17 cellular contexts compared by ENCODE assay signal in the genomic region with DNA sequence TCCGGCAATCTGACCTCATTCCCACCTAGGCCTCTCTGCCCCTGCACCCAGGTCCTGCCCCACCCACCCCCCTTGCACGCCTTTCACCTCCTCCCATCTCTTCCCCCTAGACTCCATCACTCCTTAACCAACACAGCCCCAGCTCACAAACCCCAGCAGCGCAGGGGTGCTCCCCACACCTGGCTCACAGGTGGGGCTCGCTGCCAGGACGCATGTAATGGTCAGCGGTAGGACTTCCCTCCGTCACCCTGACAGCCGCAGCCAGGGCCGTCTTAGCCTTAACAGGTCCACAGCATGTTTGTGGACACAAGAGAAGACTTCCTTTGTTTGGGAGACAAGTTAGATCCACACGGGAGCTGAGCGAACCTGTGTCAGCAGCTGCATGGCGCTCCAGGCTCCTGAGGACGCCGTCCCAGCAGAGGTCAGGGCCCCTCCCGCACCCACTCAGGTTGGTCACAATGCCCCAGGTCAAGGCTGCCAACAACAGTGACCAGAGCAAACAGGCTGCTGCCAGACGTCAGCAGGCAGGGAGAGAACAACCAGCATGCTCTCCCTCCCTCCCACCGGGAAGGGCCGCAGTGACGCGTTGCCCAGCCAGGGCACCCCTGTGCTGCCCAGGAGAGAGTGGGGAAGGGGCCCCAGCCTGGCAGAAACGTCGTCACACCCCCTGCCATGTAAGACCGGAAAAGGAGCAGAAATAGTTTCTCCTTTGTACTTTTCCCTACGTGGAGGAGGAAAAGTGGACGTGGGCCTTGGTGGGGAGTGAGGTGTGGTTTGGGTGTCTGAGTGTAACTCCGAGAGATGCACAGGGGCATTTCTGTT.
DNase-seq lines count a peak whose midpoint lies in the region; ATAC-seq and TF ChIP-seq lines count a peak whose summit lies in the region.
"Had no signal": no experiment of that assay in that cellular context is flagged by ENCODE, and none has a peak within 500 bp of the region (broad histone marks: within the 10 kb centered on the region; RNA-seq: fewer than 3 reads in every experiment).

No MANE protein-coding gene starts in this region.

- dilution Hi-C loops in IMR-90 (cut with HindIII; ENCODE audit: low sequenced_read_pairs, unreplicated experiment): no loop called here

- TF ChIP-seq RAD21 in IMR-90 (IDR thresholded peaks at IDR 0.05; ENCODE audit: low read length): no peak

- H3K4me3 ChIP-seq in IMR-90 (ENCODE audit: insufficient read depth, low read depth, low read length) (no peak overlapping the region), brain microvascular endothelial cell (ENCODE audit: low read depth, low read length) (no peak overlapping the region), muscle layer of duodenum (ENCODE audit: low read depth in 1 of 2, low read length in 2 of 2) (no peak overlapping the region), tibial artery (no peak overlapping the region)

- peak overlapping the region; percentile 92 for H2AK9ac ChIP-seq in IMR-90 (replicated peaks; ENCODE audit: low read depth, low read length, poor library complexity)

- H3K18ac ChIP-seq in IMR-90 (ENCODE audit: low read depth, low read length): peak overlapping the region; percentile 10; the same call in 1 of the 2 replicates

- H3K4me1 ChIP-seq in IMR-90 (ENCODE audit: control insufficient read depth, insufficient read depth, low read length) (peaks cover 9% of the 10 kb centered on the region), muscle layer of duodenum (ENCODE audit: control insufficient read depth in 1 of 2, insufficient read depth in 2 of 2, low read length in 2 of 2) (peaks cover 0 to 8% of the 10 kb centered on the region in 2 donors), tibial artery (peaks cover 0 to 13% (median 3%) of the 10 kb centered on the region in 4 donors)

- 0 out of 2 replicates have a peak overlapping the region, but pooled peaks have one; percentile 39 for H3K14ac ChIP-seq in IMR-90 (replicated peaks; ENCODE audit: low read depth, low read length)

- no peaks in the 10 kb centered on the region for H3K9me3 ChIP-seq in IMR-90 (ENCODE audit: control insufficient read depth, insufficient read depth, low read length)
- H3K9me3 ChIP-seq in muscle layer of duodenum (ENCODE audit: control insufficient read depth in 1 of 2, low read length in 2 of 2): no peaks in the 10 kb centered on the region
- H3K9me3 ChIP-seq in tibial artery: no peaks in the 10 kb centered on the region

- TF ChIP-seq CTCF in IMR-90 (conservative IDR thresholded peaks at IDR 0.05; ENCODE audit: low read depth, low read length) (no peak), brain microvascular endothelial cell (IDR thresholded peaks at IDR 0.05; ENCODE audit: low read depth, low read length, missing control alignments) (no peak), tibial artery (IDR thresholded peaks at IDR 0.05) (no peak)

- peak overlapping the region; percentile 0 to 42; a peak in 1 of 4 replicates for H4K8ac ChIP-seq in IMR-90 (ENCODE audit: low read depth in 2 of 2, low read length in 2 of 2)

- peaks cover 30% of the 10 kb centered on the region for H4K20me1 ChIP-seq in IMR-90 (ENCODE audit: insufficient read depth, low read length)

- CTCF ChIA-PET in IMR-90 (lab: Yijun Ruan, JAX): interaction anchor here (1.0 to 1.9 kb wide), 11 partner anchors 16 to 141 kb away, joined by 3 to 10 read pairs (median 3); no protein-coding TSS in a partner anchor

- peak overlapping the region; percentile 21 for H4K5ac ChIP-seq in IMR-90 (ENCODE audit: low read depth, low read length)

- H2AK5ac ChIP-seq in IMR-90 (ENCODE audit: low read depth, low read length): peak overlapping the region; percentile 87

- no peak overlapping the region for H3K23ac ChIP-seq in IMR-90 (ENCODE audit: low read depth, low read length)

- peak overlapping the region; percentile 85 for H3K4ac ChIP-seq in IMR-90 (ENCODE audit: low read depth, low read length)

- H3K79me1 ChIP-seq in IMR-90 (ENCODE audit: low read depth in 1 of 2, low read length in 2 of 2): peaks cover 40 to 91% of the 10 kb centered on the region in 2 experiments

- intact Hi-C loops in IMR-90 (cut with micrococcal nuclease) (no loop called here), tibial artery (cut with DNase I; ENCODE audit: low total_unique reads) (no loop called here)

- H3K27ac ChIP-seq in IMR-90 (ENCODE audit: insufficient read depth, low read length) (peak overlapping the region; percentile 60), brain microvascular endothelial cell (peak overlapping the region; percentile 20), muscle layer of duodenum (ENCODE audit: low read length) (peak overlapping the region; percentile 47), tibial artery (peak overlapping the region; percentile 56 to 65)

- H3K56ac ChIP-seq in IMR-90 (ENCODE audit: extremely low read depth, insufficient read depth, low read length): no peak overlapping the region

- POLR2A ChIA-PET in IMR-90 (lab: Charles Lee; ENCODE audit: unreplicated experiment): no interaction called here

- DNase-seq in IMR-90 (no peak), brain microvascular endothelial cell (no peak), tibial artery (no peak), DMS 273 (lab: John Stamatoyannopoulos, UW; ENCODE audit: unreplicated experiment) (no peak)
- DNase-seq: activated CD4-positive, alpha-beta T cell treated with anti-CD3 and anti-CD28 coated beads for 48 hours; activated CD8-positive, alpha-beta memory T cell treated with anti-CD3 and anti-CD28 coated beads, Interleukin-2, amount 50 U/mL, for 48 hours; activated gamma-delta T cell treated with Interleukin-2 at 50 U/mL for 16 hours; AML-193; central memory CD4-positive, alpha-beta T cell; COR-L47; KBM-7; left ventricle myocardium superior; MV-4-11; NCI-H2029 had no signal

- H2BK15ac ChIP-seq in IMR-90 (ENCODE audit: low read depth, low read length): no peak overlapping the region; the same call in 2 of the 3 replicates

- H4K91ac ChIP-seq in IMR-90 (ENCODE audit: insufficient read depth, low read depth, low read length): peak overlapping the region; percentile 65

- H3K27me3 ChIP-seq in IMR-90 (ENCODE audit: control insufficient read depth, insufficient read depth, low read length): no peaks in the 10 kb centered on the region
- H3K27me3 ChIP-seq in brain microvascular endothelial cell (replicated peaks): no peaks in the 10 kb centered on the region
- no peaks in the 10 kb centered on the region for H3K27me3 ChIP-seq in muscle layer of duodenum (ENCODE audit: low read depth, low read length)
- no peaks in the 10 kb centered on the region for H3K27me3 ChIP-seq in tibial artery

- peak overlapping the region; percentile 57; the same call in 1 of the 2 replicates for H2BK20ac ChIP-seq in IMR-90 (ENCODE audit: low read depth, low read length)

- peak overlapping the region; percentile 78 for H2BK5ac ChIP-seq in IMR-90 (ENCODE audit: low read depth, low read length, poor library complexity, severe bottlenecking)

- in situ Hi-C loops in IMR-90 (cut with MboI; ENCODE audit: low sequenced_read_pairs) (loop anchor here (5.0 kb wide), 1 partner anchor 71 kb away; no protein-coding TSS in a partner anchor), brain microvascular endothelial cell (cut with HindIII; ENCODE audit: low pct_ligation_motif_present, low sequenced_read_pairs) (no loop called here)

- H3K4me2 ChIP-seq in IMR-90 (ENCODE audit: low read depth, low read length): no peak overlapping the region

- H3K9ac ChIP-seq in IMR-90 (ENCODE audit: low read depth, low read length): no peak overlapping the region; the same call in 1 of the 2 replicates

- TF ChIP-seq POLR2A in IMR-90 (IDR thresholded peaks at IDR 0.05; ENCODE audit: low read depth, low read length): no peak

- H3K9me1 ChIP-seq in IMR-90 (ENCODE audit: insufficient read depth, low read length): peaks cover 16% of the 10 kb centered on the region

- 96% methylated on average over 15 of the region's 26 CpGs; no CpG with 5 or more reads in 1 of the 2 experiments for WGBS in IMR-90 (ENCODE audit: extremely low coverage in 2 of 2, insufficient read length in 1 of 2), 2 experiments

- H2BK120ac ChIP-seq in IMR-90 (ENCODE audit: low read depth, low read length): peak overlapping the region; percentile 72

- peak; percentile 2 for ATAC-seq in IMR-90 (ENCODE audit: low read depth)
- no peak for ATAC-seq in HG02870 (IDR thresholded peaks at IDR 0.05; ENCODE audit: unreplicated experiment)
- no peak for ATAC-seq in GM21526 (IDR thresholded peaks at IDR 0.05; ENCODE audit: low FRiP score, unreplicated experiment)

- BruUV-seq in IMR-90 (replicated peaks; lab: Mats Ljungman, UMichigan): no TSS peak

- peak overlapping the region; percentile 39 for H2AFZ ChIP-seq in IMR-90 (replicated peaks; ENCODE audit: low read length, poor library complexity)

- H3K36me3 ChIP-seq in IMR-90 (ENCODE audit: control insufficient read depth, insufficient read depth, low read length) (peaks cover 84% of the 10 kb centered on the region), brain microvascular endothelial cell (replicated peaks) (peaks cover 67% of the 10 kb centered on the region), muscle layer of duodenum (ENCODE audit: control insufficient read depth in 1 of 2, insufficient read depth in 2 of 2, low read length in 2 of 2) (peaks cover 27 to 60% of the 10 kb centered on the region in 2 donors), tibial artery (peaks cover 78 to 99% (median 97%) of the 10 kb centered on the region in 3 donors)

TF ChIP-seq in IMR-90, 13 proteins besides CTCF, POLR2A, EP300 and RAD21 (continues in another document):
- TF ChIP-seq MAFK (IDR thresholded peaks at IDR 0.05; ENCODE audit: low read depth, low read length) (no peak), RCOR1 (IDR thresholded peaks at IDR 0.05; ENCODE audit: insufficient replicate concordance, low read length) (no peak), MAZ (IDR thresholded peaks at IDR 0.05; ENCODE audit: borderline replicate concordance, low read depth, low read length) (no peak), BHLHE40 (IDR thresholded peaks at IDR 0.05; ENCODE audit: low read depth, low read length) (no peak), CEBPB (IDR thresholded peaks at IDR 0.05; ENCODE audit: low read depth, low read length) (no peak), SMC3 (IDR thresholded peaks at IDR 0.05; ENCODE audit: low read depth, low read length) (no peak), MXI1 (IDR thresholded peaks at IDR 0.05; ENCODE audit: borderline replicate concordance, low read depth, low read length) (no peak), CHD1 (IDR thresholded peaks at IDR 0.05; ENCODE audit: low read depth, low read length) (no peak), NFE2L2 (IDR thresholded peaks at IDR 0.05; ENCODE audit: low read depth, low read length) (no peak), USF2 (IDR thresholded peaks at IDR 0.05; ENCODE audit: low read depth, low read length) (no peak), RFX5 (IDR thresholded peaks at IDR 0.05; ENCODE audit: low read depth, low read length) (no peak)
